Comparison of ENCODE assay signal across 26 cellular contexts in the genomic region with DNA sequence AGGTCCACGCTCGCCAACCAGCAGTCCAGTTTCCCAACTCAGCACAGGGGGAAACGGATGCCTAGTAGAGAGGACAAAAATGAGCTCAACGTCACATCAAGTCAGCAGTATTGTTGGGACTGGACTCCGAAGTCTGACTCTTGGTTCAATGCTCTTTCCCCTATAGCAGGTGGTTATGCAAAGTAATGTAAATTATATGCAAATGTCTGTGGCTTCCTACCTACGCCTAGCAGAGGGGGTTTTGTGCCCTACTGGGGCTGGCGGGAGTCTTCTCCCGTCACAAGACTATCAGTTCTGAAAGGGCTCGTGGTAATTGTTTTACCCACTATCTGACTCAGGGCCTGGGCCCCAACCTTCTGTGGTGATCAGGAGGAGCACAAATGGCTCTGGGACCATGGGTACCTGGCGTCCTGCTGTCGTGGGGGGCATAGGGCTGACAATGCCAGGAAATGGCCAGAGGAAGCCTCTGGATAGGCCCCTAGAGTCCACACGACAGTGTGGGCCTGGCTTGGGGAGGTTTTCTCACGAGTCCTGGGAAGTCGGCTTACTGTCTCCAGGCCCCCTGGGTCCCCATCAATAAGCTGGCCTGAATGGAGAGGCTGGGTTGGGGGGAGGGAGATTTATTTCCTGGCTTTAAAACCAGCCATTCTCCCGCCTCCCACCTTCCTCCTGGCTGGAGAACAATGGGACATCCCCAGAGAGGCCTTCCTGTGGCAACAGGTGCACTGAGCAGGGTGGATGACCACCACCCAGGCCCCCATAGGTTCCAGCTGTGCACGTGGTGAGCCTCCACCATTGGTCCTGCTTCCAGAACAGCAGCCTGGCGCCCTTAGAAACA. TPM values are rescaled to one million over a fixed set of nuclear protein-coding genes. Genes with fewer than 3 reads are reported as not detected.
DNase-seq lines count a peak whose midpoint lies in the region; ATAC-seq, FAIRE-seq and TF ChIP-seq lines count a peak whose summit lies in the region.
"Had no signal": no experiment of that assay in that cellular context is flagged by ENCODE, and none has a peak within 500 bp of the region (broad histone marks: within the 10 kb centered on the region; RNA-seq: fewer than 3 reads in every experiment).

No MANE protein-coding gene starts in this region.

- H3K4me1 Mint-ChIP-seq in neural progenitor cell, result peaks cover 41% of the 10 kb centered on the region
- H3K4me1 Mint-ChIP-seq in stimulated activated effector memory CD8-positive, alpha-beta T cell treated with anti-CD3 and anti-CD28 coated beads, Interleukin-12 subunit alpha, Interleukin-12 subunit beta, amount 100 ng/mL, for 72 hours, result no peaks in the 10 kb centered on the region
- H3K4me1 Mint-ChIP-seq: natural killer cell had no signal

- no peaks in the 10 kb centered on the region for H3K36me3 ChIP-seq in endothelial cell of umbilical vein (ENCODE audit: control insufficient read depth in 2 of 2, extremely low read depth in 1 of 2, insufficient read depth in 2 of 2, low read length in 2 of 2)
- H3K36me3 ChIP-seq in neural progenitor cell, result no peaks in the 10 kb centered on the region
- no peaks in the 10 kb centered on the region for H3K36me3 ChIP-seq in right lobe of liver
- H3K36me3 ChIP-seq: prostate gland, spleen had no signal

- H3K9me3 Mint-ChIP-seq in neural progenitor cell, result no peaks in the 10 kb centered on the region
- no peaks in the 10 kb centered on the region for H3K9me3 Mint-ChIP-seq in stimulated activated effector memory CD8-positive, alpha-beta T cell treated with anti-CD3 and anti-CD28 coated beads, Interleukin-12 subunit alpha, Interleukin-12 subunit beta, amount 100 ng/mL, for 72 hours
- H3K9me3 Mint-ChIP-seq: activated T-cell treated with anti-CD3 and anti-CD28 coated beads, Interleukin-2, amount 50 U/mL, for 72 hours; effector memory CD8-positive, alpha-beta T cell; natural killer cell had no signal

- H3K4me1 ChIP-seq in endothelial cell of umbilical vein (ENCODE audit: control insufficient read depth, extremely low read depth, insufficient read depth, low read length), result peaks cover 24% of the 10 kb centered on the region
- peaks cover 49% of the 10 kb centered on the region for H3K4me1 ChIP-seq in neural progenitor cell
- no peaks in the 10 kb centered on the region for H3K4me1 ChIP-seq in right lobe of liver
- H3K4me1 ChIP-seq: testis had no signal

- H3K36me3 Mint-ChIP-seq in neural progenitor cell, result no peaks in the 10 kb centered on the region
- no peaks in the 10 kb centered on the region for H3K36me3 Mint-ChIP-seq in stimulated activated effector memory CD8-positive, alpha-beta T cell treated with anti-CD3 and anti-CD28 coated beads, Interleukin-12 subunit alpha, Interleukin-12 subunit beta, amount 100 ng/mL, for 72 hours
- H3K36me3 Mint-ChIP-seq: natural killer cell had no signal

- no peak for FAIRE-seq in GM12891 (lab: Jason Lieb, UNC)
- no peak for FAIRE-seq in endothelial cell of umbilical vein (lab: Jason Lieb, UNC)
- FAIRE-seq: GM18507 had no signal

- no peaks in the 10 kb centered on the region for H3K9me3 ChIP-seq in endothelial cell of umbilical vein (replicated peaks; ENCODE audit: control insufficient read depth, insufficient read depth, low read length)
- no peaks in the 10 kb centered on the region for H3K9me3 ChIP-seq in neural progenitor cell (ENCODE audit: low read depth)
- no peaks in the 10 kb centered on the region for H3K9me3 ChIP-seq in right lobe of liver
- H3K9me3 ChIP-seq: Caco-2, prostate gland, spleen, testis had no signal

- H3K9me1 ChIP-seq in endothelial cell of umbilical vein (replicated peaks; ENCODE audit: control insufficient read depth, extremely low read depth, insufficient read depth, low read length), result no peaks in the 10 kb centered on the region

- H3K27me3 ChIP-seq in endothelial cell of umbilical vein (ENCODE audit: control insufficient read depth in 2 of 2, insufficient read depth in 2 of 2, low read length in 2 of 2) (peaks cover 0 to 3% of the 10 kb centered on the region in 2 experiments), neural progenitor cell (no peaks in the 10 kb centered on the region), right lobe of liver (no peaks in the 10 kb centered on the region)
- H3K27me3 ChIP-seq: testis had no signal

- no peaks in the 10 kb centered on the region for H4K20me1 ChIP-seq in endothelial cell of umbilical vein (replicated peaks; ENCODE audit: control insufficient read depth, extremely low read depth, insufficient read depth, low read length)
- no peaks in the 10 kb centered on the region for H4K20me1 ChIP-seq in neural progenitor cell (ENCODE audit: low read depth)

- DNase-seq in GM12891 (ENCODE audit: insufficient read length, low spot score), result no peak
- DNase-seq in NCI-H146 (lab: John Stamatoyannopoulos, UW), result peak; percentile 72
- peak; percentile 28 for DNase-seq in endothelial cell of umbilical vein (ENCODE audit: low read depth, low spot score)
- DNase-seq in neural progenitor cell (ENCODE audit: low spot score), result peak; percentile 69
- DNase-seq in right lobe of liver, result no peak
- no peak for DNase-seq in stimulated activated effector memory CD8-positive, alpha-beta T cell treated with anti-CD3 and anti-CD28 coated beads, Interleukin-12 subunit alpha, Interleukin-12 subunit beta, amount 100 ng/mL, for 72 hours (ENCODE audit: low spot score in 2 of 2)
- no peak for DNase-seq in LoVo (ENCODE audit: low spot score)
- DNase-seq: activated naive CD4-positive, alpha-beta T cell treated with anti-CD3 and anti-CD28 coated beads, Interleukin-2, amount 50 U/mL, for 16 hours; activated T-cell treated with anti-CD3 and anti-CD28 coated beads, Interleukin-2, amount 50 U/mL, for 72 hours; aorta; Caco-2; effector memory CD8-positive, alpha-beta T cell; mammary epithelial cell; natural killer cell; NCI-H1417 treated with DMSO at 0.1 percent for 48 hours; NCI-H2171 treated with DMSO at 0.1 percent for 48 hours; NCI-H774; OCI-M1; spleen; stimulated activated CD8-positive, alpha-beta memory T cell treated with anti-CD3 and anti-CD28 coated beads, Interleukin-4, amount 100 ng/mL, for 48 hours; T1000; testis had no signal

- TF ChIP-seq POLR2A in GM12891 (IDR thresholded peaks at IDR 0.05; ENCODE audit: low read depth, low read length), result no peak
- no peak for TF ChIP-seq POLR2A in endothelial cell of umbilical vein (IDR thresholded peaks at IDR 0.05; ENCODE audit: low read depth, low read length)
- no peak for TF ChIP-seq POLR2A in right lobe of liver (IDR thresholded peaks at IDR 0.05)

- WGBS in right lobe of liver (ENCODE audit: insufficient coverage, low coverage, low lambda C conversion rate, missing lambda C conversion rate), result 84% methylated on average over 10 of the region's 17 CpGs

- no peaks in the 10 kb centered on the region for H3K79me2 ChIP-seq in endothelial cell of umbilical vein (ENCODE audit: control insufficient read depth, insufficient read depth, low read length)
- H3K79me2 ChIP-seq in neural progenitor cell (ENCODE audit: low read depth), result no peaks in the 10 kb centered on the region

- CTCF ChIA-PET in endothelial cell of umbilical vein (lab: Charles Lee), result interaction anchor here (1.0 to 2.1 kb wide), 3 partner anchors 13 to 437 kb away, joined by 3 to 10 read pairs (median 5); no protein-coding TSS in a partner anchor

- H3K4me3 ChIP-seq in endothelial cell of umbilical vein (replicated peaks in 1 of 3; ENCODE audit: insufficient read depth in 1 of 3, low read depth in 1 of 3, low read length in 3 of 3) (no peak overlapping the region), neural progenitor cell (no peak overlapping the region), right lobe of liver (no peak overlapping the region)
- H3K4me3 ChIP-seq: prostate gland, SK-N-MC, spleen, testis had no signal

- no peak overlapping the region for H3K4me3 Mint-ChIP-seq in neural progenitor cell
- H3K4me3 Mint-ChIP-seq in stimulated activated effector memory CD8-positive, alpha-beta T cell treated with anti-CD3 and anti-CD28 coated beads, Interleukin-12 subunit alpha, Interleukin-12 subunit beta, amount 100 ng/mL, for 72 hours, result no peak overlapping the region
- H3K4me3 Mint-ChIP-seq: activated T-cell treated with anti-CD3 and anti-CD28 coated beads, Interleukin-2, amount 50 U/mL, for 72 hours; effector memory CD8-positive, alpha-beta T cell; natural killer cell had no signal

- H3K27ac ChIP-seq in endothelial cell of umbilical vein (ENCODE audit: insufficient read depth, low read depth, low read length), result no peak overlapping the region
- peak overlapping the region; percentile 83 for H3K27ac ChIP-seq in neural progenitor cell
- H3K27ac ChIP-seq in right lobe of liver, result no peak overlapping the region
- H3K27ac ChIP-seq: prostate gland, SK-N-MC, testis had no signal

- H2AFZ ChIP-seq in endothelial cell of umbilical vein (ENCODE audit: low read depth, low read length) (no peak overlapping the region), neural progenitor cell (replicated peaks) (no peak overlapping the region)

- H3K9ac ChIP-seq in endothelial cell of umbilical vein (replicated peaks; ENCODE audit: extremely low read depth, insufficient read depth, low read length) (no peak overlapping the region), neural progenitor cell (no peak overlapping the region)

- TF ChIP-seq CTCF in endothelial cell of umbilical vein (IDR thresholded peaks at IDR 0.05; ENCODE audit: extremely low read depth in 1 of 2, insufficient read depth in 1 of 2, low read depth in 1 of 2, low read length in 2 of 2), result no peak
- no peak for TF ChIP-seq CTCF in neural progenitor cell (IDR thresholded peaks at IDR 0.05)
- TF ChIP-seq CTCF in right lobe of liver (IDR thresholded peaks at IDR 0.05), result no peak

- POLR2A ChIA-PET in endothelial cell of umbilical vein (lab: Charles Lee), result no interaction called here

- BruUV-seq in endothelial cell of umbilical vein (replicated peaks; lab: Mats Ljungman, UMichigan), result no TSS peak

- no peak for ATAC-seq in right lobe of liver
- no peak for ATAC-seq in stimulated activated effector memory CD8-positive, alpha-beta T cell treated with anti-CD3 and anti-CD28 coated beads, Interleukin-12 subunit alpha, Interleukin-12 subunit beta, amount 100 ng/mL, for 72 hours
- ATAC-seq: activated CD4-positive, CD25-positive, alpha-beta regulatory T cell treated with anti-CD3 and anti-CD28 coated beads, Interleukin-2, amount 50 U/mL, for 24 hours; activated T-cell treated with anti-CD3 and anti-CD28 coated beads, Interleukin-2, amount 50 U/mL, for 72 hours; effector memory CD8-positive, alpha-beta T cell; natural killer cell had no signal

- no peaks in the 10 kb centered on the region for H3K27me3 Mint-ChIP-seq in neural progenitor cell (ENCODE audit: insufficient read depth, low read depth)

- H3F3A ChIP-seq in neural progenitor cell (ENCODE audit: low read depth), result peaks cover 22% of the 10 kb centered on the region

- H3K27ac Mint-ChIP-seq in neural progenitor cell, result peak overlapping the region; percentile 76
- no peak overlapping the region for H3K27ac Mint-ChIP-seq in stimulated activated effector memory CD8-positive, alpha-beta T cell treated with anti-CD3 and anti-CD28 coated beads, Interleukin-12 subunit alpha, Interleukin-12 subunit beta, amount 100 ng/mL, for 72 hours
- H3K27ac Mint-ChIP-seq: activated T-cell treated with anti-CD3 and anti-CD28 coated beads, Interleukin-2, amount 50 U/mL, for 72 hours; natural killer cell had no signal

- H3K4me2 ChIP-seq in endothelial cell of umbilical vein (ENCODE audit: insufficient read depth, low read length) (peak overlapping the region; percentile 9), neural progenitor cell (peak overlapping the region; percentile 53)

- intact Hi-C loops in endothelial cell of umbilical vein (cut with micrococcal nuclease) (no loop called here), right lobe of liver (cut with DNase I) (no loop called here)

- dilution Hi-C loops in endothelial cell of umbilical vein (cut with MboI; ENCODE audit: extremely low pct_ligation_motif_present, low sequenced_read_pairs), result no loop called here

RNA-seq across cellular contexts. Expression of a gene that starts 41.8 kb away (rescaled TPM):
- not detected for polyA plus RNA-seq in GM12891 (2012; ENCODE audit: low read depth, missing spikeins)
- total RNA-seq in endothelial cell of umbilical vein (2.5 and 5.4 TPM in 2 replicates), neural progenitor cell (ENCODE audit: low replicate concordance) (3.3 and 9.2 TPM in 2 replicates), right lobe of liver (1 to 10 TPM; 1.0 to 6.2 (median 2.1) TPM)
- 0.39 and 0.57 TPM in 2 replicates for polyA plus RNA-seq in endothelial cell of umbilical vein
- 0.37 and 0.45 TPM in 2 replicates for polyA plus RNA-seq in endothelial cell of umbilical vein (2011; cell fraction: cytosol; rRNA removed)
- polyA plus RNA-seq in endothelial cell of umbilical vein (2011; cell fraction: nucleus; rRNA removed), result 0.73 and 0.76 TPM in 2 replicates
- polyA plus RNA-seq in endothelial cell of umbilical vein (2012), result 0.18 and 0.37 TPM in 2 replicates
- polyA minus RNA-seq in endothelial cell of umbilical vein, result 0.39 and 0.49 TPM in 2 replicates
- polyA minus RNA-seq in endothelial cell of umbilical vein (2011; cell fraction: cytosol; rRNA and poly(A)+ RNA removed), result 3.7 TPM
- 0.24 and 0.29 TPM in 2 replicates for polyA minus RNA-seq in endothelial cell of umbilical vein (2011; cell fraction: nucleus; rRNA and poly(A)+ RNA removed)

Comparison
In these comparisons a context has a peak if more than half of its experiments do, and no peak if none do; other contexts are left out.
1. DNase-seq: peak in NCI-H146 (single experiment), endothelial cell of umbilical vein (single experiment) and neural progenitor cell (single experiment); none in GM12891 (single experiment), right lobe of liver (0 of 3), stimulated activated effector memory CD8-positive, alpha-beta T cell treated with anti-CD3 and anti-CD28 coated beads, Interleukin-12 subunit alpha, Interleukin-12 subunit beta, amount 100 ng/mL, for 72 hours (0 of 2) and LoVo (single experiment).